ENCODE assay signal across 1 cellular context in genomic region chr18:48673456-48674197, GRCh38.
TF ChIP-seq lines count a peak whose summit lies in the region.

No MANE protein-coding gene starts in this region.

TF ChIP-seq in HepG2, 621 proteins besides CTCF, POLR2A, EP300 and RAD21 (continued from another document):
- TF ChIP-seq TCF12 (IDR thresholded peaks at IDR 0.05) = no peak
- TF ChIP-seq TCF12 (CRISPR knock-in tag; IDR thresholded peaks at IDR 0.05) = no peak
- no peak for TF ChIP-seq RXRA (CRISPR knock-in tag; IDR thresholded peaks at IDR 0.05)
- no peak for TF ChIP-seq ZNF253 (CRISPR knock-in tag; IDR thresholded peaks at IDR 0.05; ENCODE audit: borderline replicate concordance)
- TF ChIP-seq NFYB (CRISPR knock-in tag; IDR thresholded peaks at IDR 0.05) = peak; percentile 66
- TF ChIP-seq NFYC (CRISPR knock-in tag; IDR thresholded peaks at IDR 0.05) = 0 out of 2 replicates have a peak, but pooled peaks have one; percentile 13
- no peak for TF ChIP-seq KLF16 (CRISPR knock-in tag; IDR thresholded peaks at IDR 0.05)
- TF ChIP-seq FOXO1 (CRISPR knock-in tag; IDR thresholded peaks at IDR 0.05) = no peak
- TF ChIP-seq HCFC1 (IDR thresholded peaks at IDR 0.05; ENCODE audit: low read depth, low read length) = no peak
- TF ChIP-seq ZNF792 (CRISPR knock-in tag; IDR thresholded peaks at IDR 0.05) = no peak
- 0 out of 2 replicates have a peak, but pooled peaks have one; percentile 30 for TF ChIP-seq MNT (IDR thresholded peaks at IDR 0.05)
